Comparison of ENCODE assay signal across 19 cellular contexts in the genomic region with DNA sequence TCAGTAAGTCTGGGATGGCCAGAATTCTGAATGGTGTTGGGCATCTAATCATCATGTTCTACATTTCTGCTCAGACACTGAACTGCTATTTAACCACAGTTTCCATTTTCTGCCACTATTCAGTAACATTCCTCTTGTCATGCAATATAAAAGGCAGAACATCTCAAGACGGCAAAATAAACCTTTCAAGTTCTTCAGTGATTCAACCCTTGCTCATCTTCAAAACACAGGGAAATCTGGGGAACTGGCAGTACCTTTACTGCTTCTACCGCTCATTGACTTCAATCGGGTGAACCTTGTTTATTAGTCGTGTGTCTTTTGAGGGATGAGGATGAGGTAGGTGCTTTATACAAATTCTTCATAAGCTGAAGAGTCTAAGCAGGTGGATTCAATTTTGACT.
DNase-seq lines count a peak whose midpoint lies in the region; ATAC-seq and TF ChIP-seq lines count a peak whose summit lies in the region.
"Had no signal": no experiment of that assay in that cellular context is flagged by ENCODE, and none has a peak within 500 bp of the region (broad histone marks: within the 10 kb centered on the region; RNA-seq: fewer than 3 reads in every experiment).

No MANE protein-coding gene starts in this region.

- H3K36me3 Mint-ChIP-seq in activated CD4-positive, alpha-beta T cell treated with anti-CD3 and anti-CD28 coated beads, Interleukin-2, amount 10 ng/mL, durations not matched to agents 24 days and 14 days (ENCODE audit: low read depth), result peaks cover 17% of the 10 kb centered on the region

- H3K27ac ChIP-seq in left ventricle myocardium inferior (replicated peaks) (peak overlapping the region; percentile 3), heart left ventricle (no peak overlapping the region), sigmoid colon (peak overlapping the region in 2 of 4 donors; percentile 62 to 68)
- H3K27ac ChIP-seq: BLaER1 had no signal

- H3K4me1 ChIP-seq in left ventricle myocardium inferior, result peaks cover 49% of the 10 kb centered on the region
- H3K4me1 ChIP-seq in heart left ventricle, result peaks cover 0 to 29% (median 2%) of the 10 kb centered on the region in 12 donors
- H3K4me1 ChIP-seq in sigmoid colon, result peaks cover 0 to 36% (median 24%) of the 10 kb centered on the region in 4 donors

- intact Hi-C loops in activated CD4-positive, alpha-beta T cell treated with anti-CD3 and anti-CD28 coated beads, Interleukin-2, amount 10 ng/mL, durations not matched to agents 24 days and 14 days (cut with micrococcal nuclease), result no loop called here
- intact Hi-C loops in left ventricle myocardium inferior (cut with micrococcal nuclease) (no loop called here), heart left ventricle (cut with DNase I) (no loop called here), sigmoid colon (cut with DNase I) (loop anchor here (10.0 kb wide), 1 partner anchor 120 kb away; no protein-coding TSS in a partner anchor)

- H3K36me3 ChIP-seq in left ventricle myocardium inferior (no peaks in the 10 kb centered on the region), heart left ventricle (no peaks in the 10 kb centered on the region), sigmoid colon (no peaks in the 10 kb centered on the region)
- H3K36me3 ChIP-seq: BLaER1 had no signal

- H3K27ac Mint-ChIP-seq in activated CD4-positive, alpha-beta T cell treated with anti-CD3 and anti-CD28 coated beads, Interleukin-2, amount 10 ng/mL, durations not matched to agents 24 days and 14 days, result peak overlapping the region; percentile 58

- H3K27me3 ChIP-seq in left ventricle myocardium inferior (ENCODE audit: low read depth) (no peaks in the 10 kb centered on the region), heart left ventricle (no peaks in the 10 kb centered on the region), sigmoid colon (no peaks in the 10 kb centered on the region)
- H3K27me3 ChIP-seq: BLaER1 had no signal

- H3K9me3 ChIP-seq in left ventricle myocardium inferior (replicated peaks) (no peaks in the 10 kb centered on the region), heart left ventricle (no peaks in the 10 kb centered on the region), sigmoid colon (no peaks in the 10 kb centered on the region)
- H3K9me3 ChIP-seq: BLaER1 had no signal

- TF ChIP-seq POLR2A in heart left ventricle (IDR thresholded peaks at IDR 0.05) (no peak), sigmoid colon (IDR thresholded peaks at IDR 0.05) (no peak)

- TF ChIP-seq CTCF in left ventricle myocardium inferior (IDR thresholded peaks at IDR 0.05; ENCODE audit: borderline replicate concordance) (no peak), heart left ventricle (IDR thresholded peaks at IDR 0.05) (no peak), epithelial cell of esophagus (IDR thresholded peaks at IDR 0.05; ENCODE audit: insufficient read depth, low read depth, low read length, missing control alignments) (no peak), sigmoid colon (IDR thresholded peaks at IDR 0.05) (no peak)

- WGBS in heart left ventricle, 4 donors, result 90 to 97% (median 94%) methylated on average over 4 of the region's 4 CpGs
- WGBS in sigmoid colon, 2 donors, result 96 to 97% methylated on average over 4 of the region's 4 CpGs

- no peaks in the 10 kb centered on the region for H3K9me3 Mint-ChIP-seq in activated CD4-positive, alpha-beta T cell treated with anti-CD3 and anti-CD28 coated beads, Interleukin-2, amount 10 ng/mL, durations not matched to agents 24 days and 14 days

- TF ChIP-seq EP300 in sigmoid colon (IDR thresholded peaks at IDR 0.05), result no peak

- peak overlapping the region; percentile 94 for H3K4me3 Mint-ChIP-seq in activated CD4-positive, alpha-beta T cell treated with anti-CD3 and anti-CD28 coated beads, Interleukin-2, amount 10 ng/mL, durations not matched to agents 24 days and 14 days
- H3K4me3 Mint-ChIP-seq: CD8-positive, alpha-beta memory T cell had no signal

- H3K4me1 Mint-ChIP-seq in activated CD4-positive, alpha-beta T cell treated with anti-CD3 and anti-CD28 coated beads, Interleukin-2, amount 10 ng/mL, durations not matched to agents 24 days and 14 days, result peaks cover 45% of the 10 kb centered on the region

- ATAC-seq in heart left ventricle, result no peak

- no peak overlapping the region for H3K4me3 ChIP-seq in left ventricle myocardium inferior
- no peak overlapping the region for H3K4me3 ChIP-seq in heart left ventricle
- H3K4me3 ChIP-seq in epithelial cell of esophagus (ENCODE audit: low read length), result no peak overlapping the region
- H3K4me3 ChIP-seq in skeletal muscle cell (ENCODE audit: low read depth, low read length), result no peak overlapping the region
- H3K4me3 ChIP-seq in sigmoid colon, result no peak overlapping the region
- H3K4me3 ChIP-seq: BLaER1 had no signal

- DNase-seq in activated CD4-positive, alpha-beta T cell treated with anti-CD3 and anti-CD28 coated beads, Interleukin-2, amount 10 ng/mL, durations not matched to agents 24 days and 14 days, result no peak
- no peak for DNase-seq in activated CD4-positive, alpha-beta T cell treated with anti-CD3 and anti-CD28 coated beads for 4 hours
- DNase-seq in left ventricle myocardium inferior (no peak), heart left ventricle (no peak), epithelial cell of esophagus (ENCODE audit: low read depth) (peak; percentile 45), skeletal muscle cell (ENCODE audit: low read depth) (peak; percentile 6), globus pallidus (ENCODE audit: low spot score) (no peak), sigmoid colon (no peak)
- DNase-seq: CD8-positive, alpha-beta memory T cell; DMS79 treated with DMSO at 0.1 percent for 48 hours; HCEC 1CT; NCI-H1436; NCI-H2029; NCI-H2171; NCI-H446; NCI-H748 treated with DMSO at 0.1 percent for 48 hours; OCI-M1; RPMI8226 had no signal

- H3K27me3 Mint-ChIP-seq in activated CD4-positive, alpha-beta T cell treated with anti-CD3 and anti-CD28 coated beads, Interleukin-2, amount 10 ng/mL, durations not matched to agents 24 days and 14 days, result no peaks in the 10 kb centered on the region

Comparison
In these comparisons a context has a peak if more than half of its experiments do, and no peak if none do; other contexts are left out.
1. DNase-seq: peak in epithelial cell of esophagus (single experiment) and skeletal muscle cell (single experiment); none in activated CD4-positive, alpha-beta T cell treated with anti-CD3 and anti-CD28 coated beads, Interleukin-2, amount 10 ng/mL, durations not matched to agents 24 days and 14 days (single experiment), activated CD4-positive, alpha-beta T cell treated with anti-CD3 and anti-CD28 coated beads for 4 hours (0 of 2), left ventricle myocardium inferior (single experiment), heart left ventricle (0 of 5), globus pallidus (single experiment) and sigmoid colon (single experiment).